In genomic region chr6:135525550-135525949, GRCh38 we compare ENCODE assay signal across 17 cellular contexts.
"Had no signal": no experiment of that assay in that cellular context is flagged by ENCODE, and none has a peak within 500 bp of the region (broad histone marks: within the 10 kb centered on the region; RNA-seq: fewer than 3 reads in every experiment).

No MANE protein-coding gene starts in this region.

- H3K9me3 ChIP-seq: body of pancreas, lower lobe of right lung, tibial artery had no signal

- ATAC-seq: activated CD4-positive, alpha-beta T cell treated with anti-CD3 and anti-CD28 coated beads for 36 hours; activated CD8-positive, alpha-beta memory T cell treated with anti-CD3 and anti-CD28 coated beads, Interleukin-2, amount 10 ng/mL, durations not matched to agents 7 days and 5 days; body of pancreas; effector memory CD8-positive, alpha-beta T cell; foreskin keratinocyte; lower lobe of right lung; natural killer cell treated with Interleukin-12 subunit alpha and Interleukin-12 subunit beta and Interleukin-15 and Interleukin-18, amount 100 ng/mL, for 72 hours; WTC11 had no signal

- H3K27ac ChIP-seq: body of pancreas, foreskin keratinocyte, lower lobe of right lung, tibial artery had no signal

- H3K4me3 ChIP-seq: body of pancreas, lower lobe of right lung, tibial artery had no signal

- H3K27me3 ChIP-seq: body of pancreas, foreskin keratinocyte, tibial artery had no signal

- H3K36me3 ChIP-seq: lower lobe of right lung, tibial artery had no signal

- H3K27me3 Mint-ChIP-seq: activated CD4-positive, alpha-beta memory T cell treated with anti-CD3 and anti-CD28 coated beads, Interleukin-2, amount 10 ng/mL, durations not matched to agents 7 days and 5 days; activated CD4-positive, alpha-beta T cell treated with anti-CD3 and anti-CD28 coated beads for 36 hours; activated CD8-positive, alpha-beta memory T cell treated with anti-CD3 and anti-CD28 coated beads, Interleukin-2, amount 10 ng/mL, durations not matched to agents 7 days and 5 days; activated naive CD8-positive, alpha-beta T cell treated with anti-CD3 and anti-CD28 coated beads, Interleukin-2, amount 10 ng/mL, durations not matched to agents 7 days and 5 days; effector memory CD8-positive, alpha-beta T cell; natural killer cell treated with Interleukin-12 subunit alpha and Interleukin-12 subunit beta and Interleukin-15 and Interleukin-18, amount 100 ng/mL, for 72 hours had no signal

- H3K4me1 Mint-ChIP-seq: activated CD4-positive, alpha-beta T cell treated with anti-CD3 and anti-CD28 coated beads for 36 hours; WTC11 had no signal

- H3K9me3 Mint-ChIP-seq: activated naive CD8-positive, alpha-beta T cell treated with anti-CD3 and anti-CD28 coated beads, Interleukin-2, amount 10 ng/mL, durations not matched to agents 7 days and 5 days; effector memory CD8-positive, alpha-beta T cell; natural killer cell treated with Interleukin-12 subunit alpha and Interleukin-12 subunit beta and Interleukin-15 and Interleukin-18, amount 100 ng/mL, for 72 hours; WTC11 had no signal

- DNase-seq: activated CD4-positive, alpha-beta memory T cell treated with anti-CD3 and anti-CD28 coated beads, Interleukin-2, amount 10 ng/mL, durations not matched to agents 7 days and 5 days; activated CD4-positive, alpha-beta T cell treated with anti-CD3 and anti-CD28 coated beads for 36 hours; activated CD8-positive, alpha-beta memory T cell treated with anti-CD3 and anti-CD28 coated beads, Interleukin-2, amount 10 ng/mL, durations not matched to agents 7 days and 5 days; activated naive CD4-positive, alpha-beta T cell treated with Interleukin-2 at 50 U/mL for 16 hours; activated naive CD8-positive, alpha-beta T cell treated with anti-CD3 and anti-CD28 coated beads, Interleukin-2, amount 10 ng/mL, durations not matched to agents 7 days and 5 days; body of pancreas; effector memory CD8-positive, alpha-beta T cell; foreskin keratinocyte; lower lobe of right lung; posterior cingulate gyrus; retina; stimulated activated CD8-positive, alpha-beta memory T cell treated with anti-CD3 and anti-CD28 coated beads, Interleukin-4, amount 100 ng/mL, for 48 hours; stimulated activated naive CD4-positive, alpha-beta T cell; tibial artery had no signal

- H3K4me3 Mint-ChIP-seq: activated CD4-positive, alpha-beta memory T cell treated with anti-CD3 and anti-CD28 coated beads, Interleukin-2, amount 10 ng/mL, durations not matched to agents 7 days and 5 days; activated CD4-positive, alpha-beta T cell treated with anti-CD3 and anti-CD28 coated beads for 36 hours; activated CD8-positive, alpha-beta memory T cell treated with anti-CD3 and anti-CD28 coated beads, Interleukin-2, amount 10 ng/mL, durations not matched to agents 7 days and 5 days; activated naive CD8-positive, alpha-beta T cell treated with anti-CD3 and anti-CD28 coated beads, Interleukin-2, amount 10 ng/mL, durations not matched to agents 7 days and 5 days; effector memory CD8-positive, alpha-beta T cell; natural killer cell treated with Interleukin-12 subunit alpha and Interleukin-12 subunit beta and Interleukin-15 and Interleukin-18, amount 100 ng/mL, for 72 hours; T-helper 2 cell treated with Interferon-gamma antibody and Interleukin-4, amounts not matched to agents 5 μg/mL and 100 μg/mL, for 36 hours; WTC11 had no signal

- H3K27ac Mint-ChIP-seq: activated CD4-positive, alpha-beta memory T cell treated with anti-CD3 and anti-CD28 coated beads, Interleukin-2, amount 10 ng/mL, durations not matched to agents 7 days and 5 days; activated CD4-positive, alpha-beta T cell treated with anti-CD3 and anti-CD28 coated beads for 36 hours; activated CD8-positive, alpha-beta memory T cell treated with anti-CD3 and anti-CD28 coated beads, Interleukin-2, amount 10 ng/mL, durations not matched to agents 7 days and 5 days; activated naive CD8-positive, alpha-beta T cell treated with anti-CD3 and anti-CD28 coated beads, Interleukin-2, amount 10 ng/mL, durations not matched to agents 7 days and 5 days; effector memory CD8-positive, alpha-beta T cell; natural killer cell treated with Interleukin-12 subunit alpha and Interleukin-12 subunit beta and Interleukin-15 and Interleukin-18, amount 100 ng/mL, for 72 hours; T-helper 2 cell treated with Interferon-gamma antibody and Interleukin-4, amounts not matched to agents 5 μg/mL and 100 μg/mL, for 36 hours; WTC11 had no signal

- H3K4me1 ChIP-seq: foreskin keratinocyte, lower lobe of right lung, tibial artery had no signal

- H3K36me3 Mint-ChIP-seq: activated naive CD8-positive, alpha-beta T cell treated with anti-CD3 and anti-CD28 coated beads, Interleukin-2, amount 10 ng/mL, durations not matched to agents 7 days and 5 days; natural killer cell treated with Interleukin-12 subunit alpha and Interleukin-12 subunit beta and Interleukin-15 and Interleukin-18, amount 100 ng/mL, for 72 hours; WTC11 had no signal
